ENCODE assay signal across 8 cellular contexts in the genomic region with DNA sequence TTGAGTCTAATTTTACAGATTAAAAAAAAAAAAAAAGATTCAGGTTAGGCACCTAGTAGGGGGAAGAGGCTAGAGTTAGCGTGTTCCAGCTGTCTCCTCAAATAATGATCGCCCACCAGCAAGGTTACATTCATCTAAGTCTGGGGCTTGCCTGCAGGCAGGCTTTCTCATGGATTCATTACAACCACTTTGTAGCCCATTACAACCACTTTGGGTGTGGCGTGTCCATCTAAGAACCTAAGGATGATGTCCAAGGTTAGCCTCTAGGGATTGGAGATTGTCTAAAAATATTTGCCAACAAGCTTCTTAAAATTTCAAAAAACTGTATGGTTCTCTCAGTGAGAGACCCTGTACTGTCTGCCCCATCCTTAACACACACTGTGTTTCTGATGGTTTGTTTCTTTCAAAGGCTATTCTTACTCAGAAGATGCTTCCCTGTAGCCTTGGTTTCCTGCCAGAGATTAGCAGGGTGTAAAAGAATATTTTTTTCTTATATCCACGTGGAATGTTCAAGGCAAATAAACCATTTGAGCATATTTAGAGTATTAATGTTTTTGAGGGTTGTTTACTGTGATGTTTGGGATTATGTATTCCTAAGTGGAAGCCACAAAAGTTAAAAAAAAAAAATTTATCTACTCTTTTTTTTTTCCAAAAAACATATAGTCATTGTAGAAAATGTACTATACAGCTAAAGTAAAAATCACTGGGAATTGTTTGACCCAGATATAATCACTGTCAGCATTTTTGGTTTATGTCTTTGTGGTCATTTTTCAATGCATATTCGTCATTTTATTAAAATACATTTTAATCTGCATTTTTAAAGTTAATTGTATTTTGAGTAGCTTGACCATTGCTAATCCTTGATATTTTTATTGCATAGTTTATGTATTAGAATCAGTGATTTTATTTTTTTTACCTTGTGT. TPM values are rescaled to one million over a fixed set of nuclear protein-coding genes. Genes with fewer than 3 reads are reported as not detected.
DNase-seq lines count a peak whose midpoint lies in the region; ATAC-seq, FAIRE-seq and TF ChIP-seq lines count a peak whose summit lies in the region.

No MANE protein-coding gene starts in this region.

- no peak for ATAC-seq in naive thymus-derived CD8-positive, alpha-beta T cell
- no peak for ATAC-seq in GM19455 (IDR thresholded peaks at IDR 0.05; ENCODE audit: unreplicated experiment)

- TF ChIP-seq POLR2A in NB4 (IDR thresholded peaks at IDR 0.05; ENCODE audit: extremely low read depth, insufficient read length) = no peak

- peaks cover 44 to 66% (median 63%) of the 10 kb centered on the region in 3 donors for H3K4me1 Mint-ChIP-seq in CD8-positive, alpha-beta memory T cell
- peaks cover 24 to 52% (median 49%) of the 10 kb centered on the region in 4 donors for H3K4me1 Mint-ChIP-seq in naive thymus-derived CD8-positive, alpha-beta T cell

- H3K27me3 Mint-ChIP-seq in CD8-positive, alpha-beta memory T cell = peaks cover 0 to 3% of the 10 kb centered on the region in 2 donors
- no peaks in the 10 kb centered on the region for H3K27me3 Mint-ChIP-seq in naive thymus-derived CD8-positive, alpha-beta T cell

- peak overlapping the region; percentile 80 to 95 (median 92) for H3K27ac Mint-ChIP-seq in CD8-positive, alpha-beta memory T cell
- H3K27ac Mint-ChIP-seq in naive thymus-derived CD8-positive, alpha-beta T cell = peak overlapping the region; percentile 64 to 96 (median 92)

- H3K4me1 ChIP-seq in CD8-positive, alpha-beta memory T cell (ENCODE audit: insufficient read depth, low read length) = peaks cover 36% of the 10 kb centered on the region
- H3K4me1 ChIP-seq in colonic mucosa = peaks cover 4% of the 10 kb centered on the region

- peaks cover 4% of the 10 kb centered on the region for H3K36me3 ChIP-seq in CD8-positive, alpha-beta memory T cell (ENCODE audit: insufficient read depth, low read length)
- H3K36me3 ChIP-seq in colonic mucosa = no peaks in the 10 kb centered on the region

- peak overlapping the region; percentile 76 for H3K4me3 ChIP-seq in CD8-positive, alpha-beta memory T cell (ENCODE audit: low read length)
- H3K4me3 ChIP-seq in NB4 (ENCODE audit: low read depth, low read length) (peak overlapping the region; percentile 85), colonic mucosa (peak overlapping the region; percentile 83)

- POLR2A ChIA-PET in CD8-positive, alpha-beta memory T cell (lab: Charles Lee) = interaction anchor here (0.6 to 1.5 kb wide), 8 partner anchors 17 to 260 kb away, joined by 3 to 9 read pairs (median 3); no protein-coding TSS in a partner anchor
- POLR2A ChIA-PET in naive thymus-derived CD8-positive, alpha-beta T cell (lab: Charles Lee) = interaction anchor here (0.8 to 2.7 kb wide), 6 partner anchors 10 to 349 kb away, joined by 3 to 19 read pairs (median 4); no protein-coding TSS in a partner anchor

- peak overlapping the region; percentile 89 to 100 for H3K9ac ChIP-seq in colonic mucosa (ENCODE audit: low read depth in 2 of 2, low read length in 2 of 2)

- peak overlapping the region; percentile 88 to 98 (median 92) for H3K4me3 Mint-ChIP-seq in CD8-positive, alpha-beta memory T cell
- H3K4me3 Mint-ChIP-seq in naive thymus-derived CD8-positive, alpha-beta T cell = peak overlapping the region; percentile 83 to 94 (median 90)

- no peak for FAIRE-seq in urothelium cell line (lab: Jason Lieb, UNC)

- CTCF ChIA-PET in CD8-positive, alpha-beta memory T cell (lab: Charles Lee) = interaction anchor here (0.7 to 4.0 kb wide), 4 partner anchors 122 to 348 kb away, joined by 3 to 18 read pairs (median 3); no protein-coding TSS in a partner anchor

- TF ChIP-seq CTCF in NB4 (IDR thresholded peaks at IDR 0.05; ENCODE audit: low read depth, low read length) = no peak
- TF ChIP-seq CTCF in colonic mucosa (IDR thresholded peaks at IDR 0.05) = no peak

- peaks cover 0 to 29% (median 9%) of the 10 kb centered on the region in 3 donors for H3K36me3 Mint-ChIP-seq in CD8-positive, alpha-beta memory T cell
- peaks cover 0 to 32% (median 0%) of the 10 kb centered on the region in 3 donors for H3K36me3 Mint-ChIP-seq in naive thymus-derived CD8-positive, alpha-beta T cell

- DNase-seq in CD8-positive, alpha-beta memory T cell = no peak
- DNase-seq in NB4 (ENCODE audit: low read depth) = no peak
- DNase-seq in colonic mucosa = no peak
- no peak for DNase-seq in naive thymus-derived CD8-positive, alpha-beta T cell
- DNase-seq in iPS-NIHi7 (ENCODE audit: extremely low spot score) = no peak
- DNase-seq in stimulated activated CD4-positive, alpha-beta T cell treated with anti-CD3 and anti-CD28 coated beads, Interleukin-4, amount 100 ng/mL, for 1 hour = no peak
- no peak for DNase-seq in urothelium cell line (ENCODE audit: low spot score)

- no peaks in the 10 kb centered on the region for H3K9me3 Mint-ChIP-seq in CD8-positive, alpha-beta memory T cell
- H3K9me3 Mint-ChIP-seq in naive thymus-derived CD8-positive, alpha-beta T cell = no peaks in the 10 kb centered on the region

- peak overlapping the region; percentile 83 for H3K27ac ChIP-seq in CD8-positive, alpha-beta memory T cell (ENCODE audit: low read depth, low read length)
- peak overlapping the region; percentile 85 for H3K27ac ChIP-seq in colonic mucosa

- no peaks in the 10 kb centered on the region for H3K27me3 ChIP-seq in CD8-positive, alpha-beta memory T cell (ENCODE audit: insufficient read depth, low read length, poor library complexity, severe bottlenecking)
- H3K27me3 ChIP-seq in colonic mucosa = no peaks in the 10 kb centered on the region

- no peaks in the 10 kb centered on the region for H3K9me3 ChIP-seq in CD8-positive, alpha-beta memory T cell (ENCODE audit: low read length)
- H3K9me3 ChIP-seq in colonic mucosa = no peaks in the 10 kb centered on the region

- intact Hi-C loops in colonic mucosa (cut with DNase I) = loop anchor here (10.0 kb wide), 1 partner anchor 349 kb away; the partner anchor contains the start of gene ZNF839

RNA-seq across cellular contexts. Expression of gene DYNC1H1, which starts 1.7 kb away (rescaled TPM):
- 100 to 1,000 TPM; 241 to 249 TPM for total RNA-seq in CD8-positive, alpha-beta memory T cell
- polyA plus RNA-seq in CD8-positive, alpha-beta memory T cell = 59.7 TPM
- 100 to 1,000 TPM; 345 to 359 TPM for total RNA-seq in colonic mucosa
- 100 to 1,000 TPM; 257 to 278 TPM for total RNA-seq in naive thymus-derived CD8-positive, alpha-beta T cell
- 10 to 100 TPM; 23.4 to 42.0 (median 30.5) TPM for polyA plus RNA-seq in naive thymus-derived CD8-positive, alpha-beta T cell
